Comparison of ENCODE assay signal across 8 cellular contexts in genomic region chr6:41428995-41429417, GRCh38.
DNase-seq lines count a peak whose midpoint lies in the region; FAIRE-seq and TF ChIP-seq lines count a peak whose summit lies in the region.

No MANE protein-coding gene starts in this region.

- DNase-seq in astrocyte (ENCODE audit: low read depth), result peak; percentile 55
- DNase-seq in uterus, result peak; percentile 71 to 72
- no peak for DNase-seq in SW 1271 (lab: John Stamatoyannopoulos, UW)
- no peak for DNase-seq in BE2C
- DNase-seq in pons (ENCODE audit: low spot score), result no peak

- no peak for TF ChIP-seq CTCF in astrocyte (IDR thresholded peaks at IDR 0.05; ENCODE audit: insufficient read depth, low read depth, low read length)
- no peak for TF ChIP-seq CTCF in uterus (IDR thresholded peaks at IDR 0.05)
- TF ChIP-seq CTCF in BE2C (IDR thresholded peaks at IDR 0.05; ENCODE audit: low read depth, low read length), result no peak

- H3K79me2 ChIP-seq in astrocyte (ENCODE audit: insufficient read depth, low read length), result no peaks in the 10 kb centered on the region

- H3K4me3 ChIP-seq in BLaER1 (0 out of 2 replicates have a peak overlapping the region, but pooled peaks have one; percentile 62), astrocyte (ENCODE audit: insufficient read depth, low read depth, low read length) (no peak overlapping the region), muscle layer of colon (ENCODE audit: low read depth in 1 of 2, low read length in 2 of 2) (peak overlapping the region; percentile 6 to 38), uterus (peak overlapping the region in 1 of 2 donors; percentile 38), BE2C (ENCODE audit: low read depth, low read length) (no peak overlapping the region)

- peaks cover 68% of the 10 kb centered on the region for H3K27me3 ChIP-seq in BLaER1
- peaks cover 22% of the 10 kb centered on the region for H3K27me3 ChIP-seq in astrocyte (ENCODE audit: insufficient read depth, low read length)
- H3K27me3 ChIP-seq in muscle layer of colon (ENCODE audit: control insufficient read depth in 1 of 2, insufficient read depth in 2 of 2, low read length in 2 of 2), result no peaks in the 10 kb centered on the region
- H3K27me3 ChIP-seq in uterus, result no peaks in the 10 kb centered on the region
- peaks cover 66% of the 10 kb centered on the region for H3K27me3 ChIP-seq in BE2C

- H3K27ac Mint-ChIP-seq in IgD-negative memory B cell, result no peak overlapping the region
- no peak overlapping the region for H3K27ac Mint-ChIP-seq in astrocyte (ENCODE audit: unreplicated experiment)

- H3K9me3 Mint-ChIP-seq in IgD-negative memory B cell, result no peaks in the 10 kb centered on the region
- H3K9me3 Mint-ChIP-seq in astrocyte (ENCODE audit: unreplicated experiment), result no peaks in the 10 kb centered on the region

- H3K9me3 ChIP-seq in BLaER1, result no peaks in the 10 kb centered on the region
- no peaks in the 10 kb centered on the region for H3K9me3 ChIP-seq in astrocyte (ENCODE audit: insufficient read depth, low read depth, low read length)
- H3K9me3 ChIP-seq in muscle layer of colon (ENCODE audit: low read length), result no peaks in the 10 kb centered on the region
- no peaks in the 10 kb centered on the region for H3K9me3 ChIP-seq in uterus
- H3K9me3 ChIP-seq in BE2C, result no peaks in the 10 kb centered on the region

- H3K27ac ChIP-seq in BLaER1 (no peak overlapping the region), astrocyte (ENCODE audit: low read depth, low read length) (no peak overlapping the region), muscle layer of colon (ENCODE audit: low read depth, low read length) (peak overlapping the region; percentile 63), uterus (peak overlapping the region; percentile 64 to 90)

- intact Hi-C loops in uterus (cut with DNase I; ENCODE audit: low total_unique reads), result no loop called here

- H2AFZ ChIP-seq in astrocyte (ENCODE audit: low read depth, low read length), result no peak overlapping the region

- TF ChIP-seq POLR2A in uterus (IDR thresholded peaks at IDR 0.05), result no peak

- H3K36me3 ChIP-seq in BLaER1, result no peaks in the 10 kb centered on the region
- no peaks in the 10 kb centered on the region for H3K36me3 ChIP-seq in astrocyte (ENCODE audit: insufficient read depth, low read length)
- H3K36me3 ChIP-seq in muscle layer of colon (ENCODE audit: insufficient read depth, low read length), result no peaks in the 10 kb centered on the region
- no peaks in the 10 kb centered on the region for H3K36me3 ChIP-seq in uterus
- no peaks in the 10 kb centered on the region for H3K36me3 ChIP-seq in BE2C

- H3K27me3 Mint-ChIP-seq in IgD-negative memory B cell (peaks cover 2% of the 10 kb centered on the region), astrocyte (ENCODE audit: low read depth, unreplicated experiment) (peaks cover 23% of the 10 kb centered on the region)

- H3K4me3 Mint-ChIP-seq in IgD-negative memory B cell, result peak overlapping the region; percentile 69 to 87 (median 77)
- H3K4me3 Mint-ChIP-seq in astrocyte (ENCODE audit: unreplicated experiment), result peak overlapping the region; percentile 66

- no peak for FAIRE-seq in astrocyte (lab: Jason Lieb, UNC)

- peaks cover 27% of the 10 kb centered on the region for H4K20me1 ChIP-seq in BLaER1
- H4K20me1 ChIP-seq in astrocyte (ENCODE audit: insufficient read depth, low read length), result no peaks in the 10 kb centered on the region

- H3K4me1 Mint-ChIP-seq in IgD-negative memory B cell (peaks cover 6 to 10% (median 8%) of the 10 kb centered on the region in 3 donors), astrocyte (ENCODE audit: low read depth, unreplicated experiment) (peaks cover 14% of the 10 kb centered on the region)

- H3K4me1 ChIP-seq in BLaER1, result peaks cover 44% of the 10 kb centered on the region
- H3K4me1 ChIP-seq in astrocyte (ENCODE audit: insufficient read depth, low read length), result peaks cover 30% of the 10 kb centered on the region
- H3K4me1 ChIP-seq in muscle layer of colon (ENCODE audit: insufficient read depth, low read length), result peaks cover 37% of the 10 kb centered on the region
- H3K4me1 ChIP-seq in uterus, result peaks cover 0 to 5% of the 10 kb centered on the region in 2 donors
- H3K4me1 ChIP-seq in BE2C, result no peaks in the 10 kb centered on the region

- peak overlapping the region; percentile 86 for H3K4me2 ChIP-seq in BLaER1
- peak overlapping the region; percentile 82 for H3K4me2 ChIP-seq in astrocyte (ENCODE audit: low read length)

- H3K36me3 Mint-ChIP-seq in IgD-negative memory B cell, result no peaks in the 10 kb centered on the region
- peaks cover 1% of the 10 kb centered on the region for H3K36me3 Mint-ChIP-seq in astrocyte (ENCODE audit: low read depth, unreplicated experiment)

- no peak overlapping the region for H3K9ac ChIP-seq in BLaER1
- H3K9ac ChIP-seq in astrocyte (ENCODE audit: low read length), result no peak overlapping the region
- no peak overlapping the region for H3K9ac ChIP-seq in muscle layer of colon (ENCODE audit: low read length)

Comparison
In these comparisons a context has a peak if more than half of its experiments do, and no peak if none do; other contexts are left out.
1. H3K27ac ChIP-seq: peak in muscle layer of colon (single experiment) and uterus (2 of 2); none in BLaER1 (single experiment) and astrocyte (single experiment).
2. H3K4me3 ChIP-seq: peak in BLaER1 (single experiment) and muscle layer of colon (2 of 2); none in astrocyte (single experiment) and BE2C (single experiment).
3. DNase-seq: peak in astrocyte (single experiment) and uterus (2 of 2); none in SW 1271 (0 of 2), BE2C (single experiment) and pons (single experiment).